34 cellular contexts compared by ENCODE assay signal in the genomic region with DNA sequence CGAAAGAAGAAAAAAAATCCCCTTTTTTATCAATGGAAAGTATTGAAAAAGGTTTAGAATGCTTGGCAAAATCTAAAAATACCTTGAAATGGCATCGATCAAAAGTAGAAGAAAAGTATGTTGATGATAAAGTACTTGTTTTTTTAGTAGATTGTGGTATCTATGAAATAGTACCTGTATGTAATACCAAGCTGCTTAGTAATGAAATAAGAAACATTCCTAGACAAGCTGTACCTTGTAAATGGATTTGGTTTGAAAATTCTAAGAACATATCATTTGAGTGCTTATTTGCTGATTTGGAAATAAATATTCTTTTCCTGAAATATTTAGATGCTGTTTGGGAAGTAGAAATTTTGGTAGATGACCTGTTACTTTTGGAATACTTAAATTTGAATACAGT. TPM values are rescaled to one million over a fixed set of nuclear protein-coding genes. Genes with fewer than 3 reads are reported as not detected.
"Had no signal": no experiment of that assay in that cellular context is flagged by ENCODE, and none has a peak within 500 bp of the region (broad histone marks: within the 10 kb centered on the region; RNA-seq: fewer than 3 reads in every experiment).

No MANE protein-coding gene starts in this region.

- ATAC-seq: activated CD8-positive, alpha-beta T cell treated with anti-CD3 and anti-CD28 coated beads for 36 hours; activated naive CD4-positive, alpha-beta T cell treated with anti-CD3 and anti-CD28 coated beads, Interleukin-2, amount 50 U/mL, for 72 hours; activated T-cell treated with anti-CD3 and anti-CD28 coated beads, Interleukin-2, amount 50 U/mL, for 4 hours; activated T-cell treated with anti-CD3 and anti-CD28 coated beads, Interleukin-2, amount 50 U/mL, for 72 hours; activated T-helper 17 cell treated with anti-CD3 and anti-CD28 coated beads, Interleukin-2, amount 50 U/mL, for 72 hours had no signal

- FAIRE-seq: astrocyte, TTC549 had no signal

- H3K4me3 ChIP-seq: adrenal gland had no signal

- H3K27me3 ChIP-seq: adrenal gland had no signal

- H3K4me1 ChIP-seq: adrenal gland had no signal

- H3K36me3 ChIP-seq: adrenal gland had no signal

- H3K27ac ChIP-seq: adrenal gland, VCaP had no signal

- DNase-seq: activated B cell treated with CpG ODN at 0.5 μM for 24 hours; activated CD4-positive, alpha-beta memory T cell treated with anti-CD3 and anti-CD28 coated beads for 36 hours; activated CD4-positive, alpha-beta T cell treated with anti-CD3 and anti-CD28 coated beads for 4 hours; activated CD4-positive, alpha-beta T cell treated with anti-CD3 and anti-CD28 coated beads, Interleukin-2, amount 10 ng/mL, durations not matched to agents 24 days and 14 days; activated CD4-positive, alpha-beta T cell treated with anti-CD3 and anti-CD28 coated beads, Interleukin-2, amount 50 U/mL, for 1 hour; activated CD4-positive, alpha-beta T cell treated with anti-CD3 and anti-CD28 coated beads, Interleukin-2, amount 50 U/mL, for 4 hours; activated CD4-positive, CD25-positive, alpha-beta regulatory T cell treated with anti-CD3 and anti-CD28 coated beads, Interleukin-2, amount 50 U/mL, for 72 hours; activated CD8-positive, alpha-beta memory T cell treated with anti-CD3 and anti-CD28 coated beads, Interleukin-2, amount 50 U/mL, for 4 hours; activated CD8-positive, alpha-beta T cell treated with anti-CD3 and anti-CD28 coated beads for 36 hours; activated effector memory CD4-positive, alpha-beta T cell treated with anti-CD3 and anti-CD28 coated beads, Interleukin-2, amount 50 U/mL, for 16 hours; activated gamma-delta T cell treated with Interleukin-2 at 50 U/mL for 16 hours; activated naive CD4-positive, alpha-beta T cell; activated naive CD4-positive, alpha-beta T cell treated with anti-CD3 and anti-CD28 coated beads for 36 hours; activated naive CD4-positive, alpha-beta T cell treated with anti-CD3 and anti-CD28 coated beads, Interleukin-2, amount 50 U/mL, for 16 hours; activated naive CD8-positive, alpha-beta T cell treated with anti-CD3 and anti-CD28 coated beads for 36 hours; activated T-cell treated with anti-CD3 and anti-CD28 coated beads for 4 hours; activated T-cell treated with anti-CD3 and anti-CD28 coated beads, Interleukin-2, amount 50 U/mL, for 1 hour; activated T-cell treated with anti-CD3 and anti-CD28 coated beads, Interleukin-2, amount 50 U/mL, for 4 hours; activated T-cell treated with anti-CD3 and anti-CD28 coated beads, Interleukin-2, amount 50 U/mL, for 72 hours; adrenal gland; amniotic stem cell; aorta; central memory CD4-positive, alpha-beta T cell; T-helper 1 cell; T-helper 2 cell; T-helper 9 cell had no signal

RNA-seq across cellular contexts. Expression of gene TDRD15, which starts 18.4 kb away (rescaled TPM):
- total RNA-seq: activated CD4-positive, alpha-beta T cell treated with anti-CD3 and anti-CD28 coated beads, Interleukin-2, amount 10 ng/mL, durations not matched to agents 24 days and 14 days; activated CD8-positive, alpha-beta memory T cell treated with anti-CD3 and anti-CD28 coated beads for 36 hours; activated CD8-positive, alpha-beta T cell treated with anti-CD3 and anti-CD28 coated beads for 36 hours; activated naive CD4-positive, alpha-beta T cell treated with anti-CD3 and anti-CD28 coated beads for 36 hours; activated naive CD4-positive, alpha-beta T cell treated with anti-CD3 and anti-CD28 coated beads, Interleukin-2, amount 50 U/mL, for 72 hours; activated naive CD8-positive, alpha-beta T cell treated with anti-CD3 and anti-CD28 coated beads for 36 hours; activated T-cell treated with anti-CD3 and anti-CD28 coated beads, Interleukin-2, amount 50 U/mL, for 4 hours; activated T-cell treated with anti-CD3 and anti-CD28 coated beads, Interleukin-2, amount 50 U/mL, for 72 hours; activated T-helper 1 cell treated with anti-CD3 and anti-CD28 coated beads, Interleukin-12 subunit alpha, Interleukin-12 subunit beta, Interleukin-2, Interleukin-4 antibody, amounts not matched to agents 30 ng/mL and 10 ng/mL and 1 ng/mL, durations not matched to agents 14 hours and 24 hours and 36 hours; adrenal gland; astrocyte; cardiac septum had no signal
- polyA plus RNA-seq: adrenal gland, aorta had no signal
